ENCODE assay signal across 16 cellular contexts in the genomic region with DNA sequence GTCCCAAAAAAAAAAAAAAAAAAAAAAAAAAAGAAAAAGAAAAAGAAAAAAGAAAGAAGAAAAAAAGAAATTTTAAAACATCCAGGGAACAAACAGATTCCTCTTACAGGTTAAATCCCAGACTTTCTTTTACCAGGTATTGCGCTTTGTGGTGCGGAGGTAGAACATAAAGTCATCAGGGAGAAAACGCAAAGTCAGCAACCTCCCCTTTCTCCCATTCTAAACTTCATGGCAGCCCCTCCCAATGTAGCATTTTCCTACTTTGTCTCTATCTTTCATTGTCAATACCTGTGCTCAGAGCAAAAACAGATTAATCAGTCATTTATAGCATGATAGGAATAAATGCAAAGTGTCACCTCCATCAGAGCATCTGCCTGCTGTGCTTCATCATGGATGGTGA.
"Had no signal": no experiment of that assay in that cellular context is flagged by ENCODE, and none has a peak within 500 bp of the region (broad histone marks: within the 10 kb centered on the region; RNA-seq: fewer than 3 reads in every experiment).

No MANE protein-coding gene starts in this region.

- H3K27me3 ChIP-seq: colonic mucosa, hepatocyte, neutrophil, sigmoid colon, transverse colon had no signal

- H3K4me2 ChIP-seq: hepatocyte had no signal

- DNase-seq: cerebellar nuclear complex; colonic mucosa; erythroblast; head of caudate nucleus; left colon; left ventricle myocardium superior; naive thymus-derived CD8-positive, alpha-beta T cell; sigmoid colon; small intestine; stimulated activated CD4-positive, alpha-beta T cell treated with anti-CD3 and anti-CD28 coated beads, Interleukin-2, amount 100 ng/mL, for 48 hours; stimulated activated CD8-positive, alpha-beta memory T cell treated with anti-CD3 and anti-CD28 coated beads, Interleukin-4, amount 100 ng/mL, for 48 hours; transverse colon had no signal

- H3K79me2 ChIP-seq: hepatocyte had no signal

- H3K4me1 ChIP-seq: colonic mucosa, sigmoid colon, transverse colon had no signal

- ATAC-seq: left colon; left ventricle myocardium superior; naive thymus-derived CD8-positive, alpha-beta T cell; stimulated activated effector memory CD8-positive, alpha-beta T cell treated with anti-CD3 and anti-CD28 coated beads, Interleukin-12 subunit alpha, Interleukin-12 subunit beta, amount 100 ng/mL, for 72 hours had no signal

- H3K9me3 ChIP-seq: colonic mucosa, neutrophil, sigmoid colon, transverse colon had no signal

- H3K4me3 ChIP-seq: colonic mucosa, hepatocyte, lung, sigmoid colon, transverse colon had no signal

- H3K36me3 ChIP-seq: colonic mucosa, neutrophil, sigmoid colon, transverse colon had no signal

- H2AFZ ChIP-seq: hepatocyte had no signal

- H3K27ac ChIP-seq: colonic mucosa, hepatocyte, neutrophil, sigmoid colon, transverse colon had no signal

- FAIRE-seq: small intestine had no signal
